Comparison of ENCODE assay signal across 9 cellular contexts in the genomic region with DNA sequence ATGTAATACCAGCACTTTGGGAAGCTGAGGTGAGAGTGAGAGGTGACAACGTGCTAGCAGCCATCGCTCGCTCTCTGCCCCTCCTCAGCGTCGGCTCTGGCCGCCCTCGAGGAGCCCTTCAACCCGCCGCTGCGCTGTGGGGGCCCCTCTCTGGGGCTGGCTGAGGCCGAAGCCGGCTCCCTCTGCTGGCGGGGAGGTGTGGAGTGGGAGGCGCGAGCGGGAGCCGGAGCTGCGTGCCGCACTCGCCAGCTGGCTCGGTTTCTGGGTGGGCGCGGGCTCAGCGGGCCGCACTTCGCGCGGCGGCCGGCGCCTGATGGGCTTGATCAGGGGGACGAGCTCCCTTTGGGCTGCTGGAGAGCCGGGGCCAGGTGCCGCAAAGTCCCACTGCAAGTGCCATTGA.
DNase-seq lines count a peak whose midpoint lies in the region; ATAC-seq and TF ChIP-seq lines count a peak whose summit lies in the region.
"Had no signal": no experiment of that assay in that cellular context is flagged by ENCODE, and none has a peak within 500 bp of the region (broad histone marks: within the 10 kb centered on the region; RNA-seq: fewer than 3 reads in every experiment).

No MANE protein-coding gene starts in this region.

- H3K9ac ChIP-seq in HUES6 (ENCODE audit: low read length), result no peak overlapping the region

- H3K4me3 ChIP-seq in HUES6 (ENCODE audit: low read depth, low read length) (peak overlapping the region; percentile 41; the same call in 1 of the 2 replicates), lower leg skin (ENCODE audit: low read depth, poor library complexity, severe bottlenecking) (no peak overlapping the region)

- TF ChIP-seq CTCF in lower leg skin (IDR thresholded peaks at IDR 0.05), result no peak

- WGBS in lower leg skin, 2 donors, result 40 to 79% methylated on average over 34 of the region's 34 CpGs

- no peak for TF ChIP-seq POLR2A in lower leg skin (IDR thresholded peaks at IDR 0.05)

- ATAC-seq in HG03025 (IDR thresholded peaks at IDR 0.05; ENCODE audit: low FRiP score, unreplicated experiment) (no peak), HG03457 (IDR thresholded peaks at IDR 0.05; ENCODE audit: unreplicated experiment) (no peak)

- 0 out of 2 replicates have a peak, but pooled peaks cover 6% of the 10 kb centered on the region for H3K27me3 ChIP-seq in HUES6 (ENCODE audit: control insufficient read depth, insufficient read depth, low read length)

- intact Hi-C loops in lower leg skin (cut with DNase I; ENCODE audit: low total_unique reads), result no loop called here

- peak; percentile 15 for DNase-seq in AG08396 (ENCODE audit: low spot score)
- peak; percentile 84 for DNase-seq in ecto neural progenitor cell (ENCODE audit: low spot score)
- peak; percentile 15 for DNase-seq in mucosa of gallbladder (ENCODE audit: low spot score)
- DNase-seq in lower leg skin (ENCODE audit: low spot score in 2 of 2), result no peak
- DNase-seq in T-helper 2 cell, result no peak

- no peak overlapping the region for H3K27ac ChIP-seq in HUES6 (ENCODE audit: low read depth, low read length)
- H3K27ac ChIP-seq: HL-60 had no signal

- H3K36me3 ChIP-seq in HUES6 (ENCODE audit: control insufficient read depth, insufficient read depth, low read length), result no peaks in the 10 kb centered on the region

- H3K4me1 ChIP-seq in HUES6 (ENCODE audit: control insufficient read depth, insufficient read depth, low read length), result peaks cover 11% of the 10 kb centered on the region; the same call in 1 of the 2 replicates

- H3K9me3 ChIP-seq in HUES6 (ENCODE audit: control insufficient read depth, insufficient read depth, low read depth, low read length), result no peaks in the 10 kb centered on the region

Comparison
In these comparisons a context has a peak if more than half of its experiments do, and no peak if none do; other contexts are left out.
1. DNase-seq: peak in AG08396 (single experiment), ecto neural progenitor cell (single experiment) and mucosa of gallbladder (single experiment); none in lower leg skin (0 of 2) and T-helper 2 cell (0 of 5).